1 cellular context compared by ENCODE assay signal in genomic region chr6:63663147-63663877, GRCh38.
TF ChIP-seq lines count a peak whose summit lies in the region.

No MANE protein-coding gene starts in this region.

TF ChIP-seq in IMR-90, 13 proteins besides CTCF, POLR2A, EP300 and RAD21 (continued from another document):
- no peak for TF ChIP-seq RCOR1 (IDR thresholded peaks at IDR 0.05; ENCODE audit: insufficient replicate concordance, low read length)
- no peak for TF ChIP-seq CHD1 (IDR thresholded peaks at IDR 0.05; ENCODE audit: low read depth, low read length)
- TF ChIP-seq MXI1 (IDR thresholded peaks at IDR 0.05; ENCODE audit: borderline replicate concordance, low read depth, low read length) = no peak
